ENCODE assay signal across 26 cellular contexts in the genomic region with DNA sequence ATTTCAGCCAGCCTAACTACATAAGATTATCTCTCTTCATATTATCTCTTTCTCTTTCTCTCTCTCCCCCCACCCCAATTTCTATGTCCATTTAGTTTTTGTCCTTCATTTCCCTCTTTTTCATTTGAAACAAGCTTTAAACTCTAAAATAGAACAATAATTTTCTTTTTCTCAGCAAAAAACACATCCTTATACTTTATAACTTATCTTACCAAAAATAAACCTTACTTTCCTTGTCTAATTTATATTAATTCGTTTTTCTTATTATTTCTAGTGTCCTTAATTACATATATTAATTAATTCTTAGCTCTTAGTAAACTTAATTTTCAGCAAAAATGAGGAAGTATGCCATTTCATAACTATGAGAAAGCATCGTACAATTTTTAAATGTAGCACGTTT.
"Had no signal": no experiment of that assay in that cellular context is flagged by ENCODE, and none has a peak within 500 bp of the region (broad histone marks: within the 10 kb centered on the region; RNA-seq: fewer than 3 reads in every experiment).

No MANE protein-coding gene starts in this region.

- H3K27me3 ChIP-seq: gastrocnemius medialis, heart left ventricle, hepatocyte, neural progenitor cell, right lobe of liver, tibial nerve, upper lobe of right lung had no signal

- ATAC-seq: effector memory CD8-positive, alpha-beta T cell; gastrocnemius medialis; heart left ventricle; left lobe of liver; mucosa of descending colon; right lobe of liver; stimulated activated naive B cell treated with anti-CD40 and anti-IgM and Interleukin-4, amounts not matched to agents 10 μg/mL and 1 μg/mL and 100 μg/mL, for 72 hours; upper lobe of right lung had no signal

- H3K27me3 Mint-ChIP-seq: effector memory CD8-positive, alpha-beta T cell; progenitor cell of endocrine pancreas; stimulated activated naive CD8-positive, alpha-beta T cell treated with anti-CD3 and anti-CD28 coated beads, Interleukin-15, Interleukin-2, amounts not matched to agents 100 ng/mL and 50 ng/mL, for 24 hours had no signal

- DNase-seq: effector memory CD8-positive, alpha-beta T cell; erythroblast; gastrocnemius medialis; heart left ventricle; mucosa of descending colon; naive B cell; right lobe of liver; small intestine; stimulated activated CD4-positive, alpha-beta T cell treated with anti-CD3 and anti-CD28 coated beads, Interleukin-15, amount 100 ng/mL, for 24 hours; stimulated activated CD4-positive, alpha-beta T cell treated with anti-CD3 and anti-CD28 coated beads, Interleukin-2, amount 100 ng/mL, for 48 hours; stimulated activated naive B cell treated with anti-CD40 and anti-IgM and Interleukin-4, amounts not matched to agents 10 μg/mL and 1 μg/mL and 100 μg/mL, for 72 hours; upper lobe of right lung; uterus had no signal

- H3K36me3 Mint-ChIP-seq: memory B cell; mesothelial cell of epicardium; naive B cell; neural progenitor cell; stimulated activated naive B cell treated with anti-CD40 and anti-IgM and Interleukin-4, amounts not matched to agents 10 μg/mL and 1 μg/mL and 100 μg/mL, for 72 hours had no signal

- H3K4me3 Mint-ChIP-seq: effector memory CD8-positive, alpha-beta T cell; memory B cell; mesothelial cell of epicardium; naive B cell; nephron; neural progenitor cell; stimulated activated naive B cell treated with anti-CD40 and anti-IgM and Interleukin-4, amounts not matched to agents 10 μg/mL and 1 μg/mL and 100 μg/mL, for 72 hours; stimulated activated naive CD8-positive, alpha-beta T cell treated with anti-CD3 and anti-CD28 coated beads, Interleukin-15, Interleukin-2, amounts not matched to agents 100 ng/mL and 50 ng/mL, for 24 hours had no signal

- H3K4me1 Mint-ChIP-seq: mesothelial cell of epicardium, nephron, neural progenitor cell had no signal

- H3K4me3 ChIP-seq: coronary artery, gastrocnemius medialis, heart left ventricle, hepatocyte, lung, mucosa of descending colon, neural progenitor cell, right lobe of liver, thoracic aorta, tibial nerve, upper lobe of right lung, uterus had no signal

- H3K9me3 ChIP-seq: gastrocnemius medialis, right lobe of liver, thoracic aorta, upper lobe of right lung, uterus had no signal

- H3K27ac Mint-ChIP-seq: effector memory CD8-positive, alpha-beta T cell; memory B cell; mesothelial cell of epicardium; naive B cell; nephron; neural progenitor cell; progenitor cell of endocrine pancreas; stimulated activated naive B cell treated with anti-CD40 and anti-IgM and Interleukin-4, amounts not matched to agents 10 μg/mL and 1 μg/mL and 100 μg/mL, for 72 hours; stimulated activated naive CD8-positive, alpha-beta T cell treated with anti-CD3 and anti-CD28 coated beads, Interleukin-15, Interleukin-2, amounts not matched to agents 100 ng/mL and 50 ng/mL, for 24 hours had no signal

- H3K9me3 Mint-ChIP-seq: effector memory CD8-positive, alpha-beta T cell had no signal

- H3K4me1 ChIP-seq: gastrocnemius medialis, neural progenitor cell, parathyroid adenoma, right lobe of liver, tibial nerve, uterus had no signal

- H3K27ac ChIP-seq: coronary artery, gastrocnemius medialis, hepatocyte, neural progenitor cell, parathyroid adenoma, right lobe of liver, thoracic aorta, tibial nerve, upper lobe of right lung, uterus had no signal

- H3K36me3 ChIP-seq: gastrocnemius medialis, heart left ventricle, neural progenitor cell, right lobe of liver, thoracic aorta, tibial nerve, upper lobe of right lung, uterus had no signal
